In the genomic region with DNA sequence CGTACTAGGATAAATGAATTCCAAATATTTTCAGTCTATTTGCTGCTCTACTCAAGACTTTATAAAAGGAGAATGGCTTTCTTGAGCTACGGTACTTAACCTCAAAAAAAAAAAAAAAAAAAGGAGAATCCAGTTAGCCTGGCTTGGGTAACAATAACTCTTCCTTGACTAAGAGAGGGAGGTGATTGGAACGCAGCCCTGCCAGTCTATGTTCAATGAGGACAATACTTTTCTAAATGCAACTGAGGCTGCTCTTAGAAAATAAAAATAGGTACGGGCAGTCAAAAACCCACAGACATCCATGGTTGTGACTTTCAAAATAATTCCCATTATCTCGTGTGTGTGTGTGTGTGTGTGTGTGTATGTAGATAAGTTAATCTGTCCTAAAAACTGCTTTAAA, we compare ENCODE assay signal across 28 cellular contexts.
"Had no signal": no experiment of that assay in that cellular context is flagged by ENCODE, and none has a peak within 500 bp of the region (broad histone marks: within the 10 kb centered on the region; RNA-seq: fewer than 3 reads in every experiment).

No MANE protein-coding gene starts in this region.

- H3K36me3 Mint-ChIP-seq: activated naive CD8-positive, alpha-beta T cell; T-cell had no signal

- H3K27ac ChIP-seq: brain microvascular endothelial cell, coronary artery, dorsolateral prefrontal cortex, WERI-Rb-1 had no signal

- DNase-seq: activated B cell treated with CpG ODN at 0.5 μM for 24 hours; activated CD4-positive, alpha-beta T cell treated with anti-CD3 and anti-CD28 coated beads for 48 hours; activated CD4-positive, alpha-beta T cell treated with anti-CD3 and anti-CD28 coated beads, Interleukin-2, amount 50 U/mL, for 1 hour; activated CD4-positive, alpha-beta T cell treated with anti-CD3 and anti-CD28 coated beads, Interleukin-2, amount 50 U/mL, for 48 hours; activated CD8-positive, alpha-beta memory T cell treated with anti-CD3 and anti-CD28 coated beads for 24 hours; activated CD8-positive, alpha-beta T cell treated with anti-CD3 and anti-CD28 coated beads for 36 hours; activated effector memory CD4-positive, alpha-beta T cell treated with Interleukin-2 at 50 U/mL for 16 hours; activated gamma-delta T cell treated with Interleukin-2 at 50 U/mL for 16 hours; activated naive CD4-positive, alpha-beta T cell treated with anti-CD3 and anti-CD28 coated beads, Interleukin-2, amount 50 U/mL, for 16 hours; activated naive CD4-positive, alpha-beta T cell treated with Interleukin-2 at 50 U/mL for 16 hours; activated T-cell treated with anti-CD3 and anti-CD28 coated beads, Interleukin-2, amount 50 U/mL, for 4 hours; amniotic stem cell; anterior cingulate cortex; dorsolateral prefrontal cortex; effector memory CD4-positive, alpha-beta T cell; endodermal cell; head of caudate nucleus; T-cell; T1000; WERI-Rb-1 had no signal

- H3K27me3 Mint-ChIP-seq: activated B cell treated with CpG ODN at 0.5 μM for 24 hours; activated CD8-positive, alpha-beta T cell treated with anti-CD3 and anti-CD28 coated beads for 36 hours; activated naive CD8-positive, alpha-beta T cell; activated T-helper 17 cell treated with anti-CD3 and anti-CD28 coated beads, Interleukin-2, amount 50 U/mL, for 72 hours; central memory CD8-positive, alpha-beta T cell; dendritic cell treated with granulocyte-macrophage colony-stimulating factor and Interleukin-4, amounts not matched to agents 40 ng/mL and 50 ng/mL, for 4 days; T-cell had no signal

- H3K4me3 ChIP-seq: coronary artery, dorsolateral prefrontal cortex had no signal

- H3K27me3 ChIP-seq: brain microvascular endothelial cell, dorsolateral prefrontal cortex had no signal

- H3K4me3 Mint-ChIP-seq: activated B cell treated with CpG ODN at 0.5 μM for 24 hours; activated CD8-positive, alpha-beta T cell treated with anti-CD3 and anti-CD28 coated beads for 36 hours; activated naive CD8-positive, alpha-beta T cell; activated T-cell treated with anti-CD3 and anti-CD28 coated beads, Interleukin-2, amount 50 U/mL, for 4 hours; activated T-helper 17 cell treated with anti-CD3 and anti-CD28 coated beads, Interleukin-2, amount 50 U/mL, for 72 hours; central memory CD8-positive, alpha-beta T cell; dendritic cell treated with granulocyte-macrophage colony-stimulating factor and Interleukin-4, amounts not matched to agents 40 ng/mL and 50 ng/mL, for 4 days; endodermal cell; T-cell; T-helper 1 cell treated with Interleukin-12 subunit alpha and Interleukin-12 subunit beta and Interleukin-4 antibody, amounts not matched to agents 30 μg/mL and 1 μg/mL, for 36 hours; T-helper 2 cell treated with Interferon-gamma antibody and Interleukin-4, amounts not matched to agents 5 μg/mL and 100 μg/mL, for 36 hours had no signal

- H3K27ac Mint-ChIP-seq: activated B cell treated with CpG ODN at 0.5 μM for 24 hours; activated CD8-positive, alpha-beta T cell treated with anti-CD3 and anti-CD28 coated beads for 36 hours; activated naive CD8-positive, alpha-beta T cell; activated T-helper 17 cell treated with anti-CD3 and anti-CD28 coated beads, Interleukin-2, amount 50 U/mL, for 72 hours; dendritic cell treated with granulocyte-macrophage colony-stimulating factor and Interleukin-4, amounts not matched to agents 40 ng/mL and 50 ng/mL, for 4 days; endodermal cell; T-cell; T-helper 1 cell treated with Interleukin-12 subunit alpha and Interleukin-12 subunit beta and Interleukin-4 antibody, amounts not matched to agents 30 μg/mL and 1 μg/mL, for 36 hours; T-helper 2 cell treated with Interferon-gamma antibody and Interleukin-4, amounts not matched to agents 5 μg/mL and 100 μg/mL, for 36 hours had no signal

- H3K36me3 ChIP-seq: brain microvascular endothelial cell, WERI-Rb-1 had no signal

- H3K4me1 Mint-ChIP-seq: activated B cell treated with CpG ODN at 0.5 μM for 24 hours; activated T-helper 17 cell treated with anti-CD3 and anti-CD28 coated beads, Interleukin-2, amount 50 U/mL, for 72 hours; central memory CD8-positive, alpha-beta T cell; T-cell had no signal

- H3K9me3 Mint-ChIP-seq: activated CD8-positive, alpha-beta T cell treated with anti-CD3 and anti-CD28 coated beads for 36 hours; activated T-cell treated with anti-CD3 and anti-CD28 coated beads, Interleukin-2, amount 50 U/mL, for 4 hours; activated T-helper 17 cell treated with anti-CD3 and anti-CD28 coated beads, Interleukin-2, amount 50 U/mL, for 72 hours; endodermal cell; T-helper 2 cell treated with Interferon-gamma antibody and Interleukin-4, amounts not matched to agents 5 μg/mL and 100 μg/mL, for 36 hours had no signal
